In genomic region chr6:135329851-135330803, GRCh38 we compare ENCODE assay signal across 12 cellular contexts.
A peak's percentile ranks its signal among the peaks of the same experiment; 100 is the strongest.
DNase-seq lines count a peak whose midpoint lies in the region; ATAC-seq and FAIRE-seq lines count a peak whose summit lies in the region.
"Had no signal": no experiment of that assay in that cellular context is flagged by ENCODE, and none has a peak within 500 bp of the region (broad histone marks: within the 10 kb centered on the region; RNA-seq: fewer than 3 reads in every experiment).

No MANE protein-coding gene starts in this region.

- ATAC-seq in HG02678 (IDR thresholded peaks at IDR 0.05; ENCODE audit: unreplicated experiment) (peak; percentile 84), HG03457 (IDR thresholded peaks at IDR 0.05; ENCODE audit: unreplicated experiment) (peak; percentile 77)
- ATAC-seq: activated CD4-positive, CD25-positive, alpha-beta regulatory T cell treated with anti-CD3 and anti-CD28 coated beads, Interleukin-2, amount 50 U/mL, for 24 hours had no signal

- peak; percentile 76 for FAIRE-seq in GM19239 (lab: Jason Lieb, UNC)

- DNase-seq in GM19239 (ENCODE audit: insufficient read length, low spot score) (no peak), cerebellar cortex (ENCODE audit: low spot score) (no peak), SIG-M5 treated with dmso at 0.1 percent for 504 hours (lab: John Stamatoyannopoulos, UW; ENCODE audit: unreplicated experiment) (no peak), NCI-H2196 (lab: John Stamatoyannopoulos, UW; ENCODE audit: unreplicated experiment) (no peak)
- DNase-seq in NK-92 treated with Interleukin-12 subunit alpha and Interleukin-12 subunit beta, amount 100 ng/mL, for 24 hours (lab: John Stamatoyannopoulos, UW): no peak
- DNase-seq: ACHN; activated naive CD4-positive, alpha-beta T cell treated with anti-CD3 and anti-CD28 coated beads, Interleukin-2, amount 50 U/mL, for 16 hours; retina had no signal

- H3K4me3 ChIP-seq in GM08714 (ENCODE audit: low read length): peak overlapping the region; percentile 39; the same call in 1 of the 2 replicates
